ENCODE assay signal across 8 cellular contexts in the genomic region with DNA sequence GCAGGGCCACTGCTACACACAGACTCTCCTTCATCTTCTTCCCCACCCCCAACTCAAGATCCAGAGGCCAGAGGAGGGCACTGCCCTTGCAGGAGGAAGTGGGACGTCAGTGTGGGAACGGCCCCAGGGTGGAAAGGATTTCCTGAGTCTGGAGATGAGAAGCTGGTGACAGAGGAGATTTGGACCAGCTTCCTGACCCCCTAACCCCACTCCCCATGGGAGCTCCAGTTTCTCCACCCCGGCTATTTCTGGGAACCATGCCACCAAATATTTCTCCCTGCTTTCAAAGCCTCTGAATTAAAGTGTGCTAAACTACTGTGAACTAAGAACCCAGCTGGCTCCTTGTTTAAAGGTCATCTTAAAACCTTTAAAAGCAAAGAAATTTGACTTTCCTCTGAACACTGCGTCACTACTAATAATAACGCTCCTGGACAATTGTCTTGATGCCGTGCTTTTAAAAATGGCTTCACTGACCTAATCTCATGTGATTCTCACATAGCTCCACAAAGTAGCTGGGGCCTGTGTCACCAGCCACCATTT. TPM values are rescaled to one million over a fixed set of nuclear protein-coding genes. Genes with fewer than 3 reads are reported as not detected.
DNase-seq lines count a peak whose midpoint lies in the region; ATAC-seq and TF ChIP-seq lines count a peak whose summit lies in the region.

No MANE protein-coding gene starts in this region.

- H3K36me3 ChIP-seq in lower lobe of right lung: no peaks in the 10 kb centered on the region
- H3K36me3 ChIP-seq in thyroid gland: no peaks in the 10 kb centered on the region

- peaks cover 49% of the 10 kb centered on the region for H3K4me1 ChIP-seq in lower lobe of right lung
- H3K4me1 ChIP-seq in thyroid gland: peaks cover 13 to 30% of the 10 kb centered on the region in 2 donors

- intact Hi-C loops in lower lobe of right lung (cut with DNase I) (no loop called here), thyroid gland (cut with DNase I) (no loop called here)

- peak; percentile 50 for TF ChIP-seq EP300 in Ishikawa (IDR thresholded peaks at IDR 0.05; ENCODE audit: borderline replicate concordance)

- TF ChIP-seq RAD21 in Ishikawa (IDR thresholded peaks at IDR 0.05; ENCODE audit: low read depth): no peak

- TF ChIP-seq CTCF in lower lobe of right lung (IDR thresholded peaks at IDR 0.05) (no peak), thyroid gland (IDR thresholded peaks at IDR 0.05) (no peak)

- no peaks in the 10 kb centered on the region for H3K27me3 ChIP-seq in lower lobe of right lung (ENCODE audit: low read depth)
- H3K27me3 ChIP-seq in thyroid gland: no peaks in the 10 kb centered on the region

- WGBS in thyroid gland, 2 donors: 9 to 11% methylated on average over 6 of the region's 6 CpGs

- DNase-seq in dedifferentiated amniotic fluid mesenchymal stem cell (ENCODE audit: extremely low spot score) (peak; percentile 70), lower lobe of right lung (peak; percentile 73), thyroid gland (peak; percentile 53 to 54), AML-193 (lab: John Stamatoyannopoulos, UW) (no peak), GF-D8 (lab: John Stamatoyannopoulos, UW) (no peak), NK-92 (lab: John Stamatoyannopoulos, UW; ENCODE audit: unreplicated experiment) (no peak), DMS53 (lab: John Stamatoyannopoulos, UW) (no peak)

- ATAC-seq in lower lobe of right lung: peak; percentile 75 to 83

- H3K9me3 ChIP-seq in lower lobe of right lung: no peaks in the 10 kb centered on the region
- H3K9me3 ChIP-seq in thyroid gland: no peaks in the 10 kb centered on the region

- TF ChIP-seq POLR2A in thyroid gland (IDR thresholded peaks at IDR 0.05): no peak

- H3K27ac ChIP-seq in lower lobe of right lung (peak overlapping the region; percentile 77), thyroid gland (peak overlapping the region; percentile 61 to 87 (median 81))

- H3K4me3 ChIP-seq in lower lobe of right lung (no peak overlapping the region), thyroid gland (replicated peaks in 1 of 3) (no peak overlapping the region)

TF ChIP-seq in Ishikawa, 13 proteins besides CTCF, POLR2A, EP300 and RAD21:
- TF ChIP-seq YY1 (IDR thresholded peaks at IDR 0.05; ENCODE audit: low read depth): no peak
- peak; percentile 52; the same call in 1 of the 2 replicates for TF ChIP-seq TCF12 (IDR thresholded peaks at IDR 0.05; ENCODE audit: low read depth)
- TF ChIP-seq NFIC (IDR thresholded peaks at IDR 0.05): peak; percentile 61
- TF ChIP-seq CEBPB (IDR thresholded peaks at IDR 0.05): no peak

RNA-seq across cellular contexts. Expression of a gene that starts 46.6 kb away (rescaled TPM):
- total RNA-seq in lower lobe of right lung: 57.9 TPM
- total RNA-seq in thyroid gland: 10 to 100 TPM; 25.7 to 61.6 (median 43.6) TPM

RNA-seq across cellular contexts. Expression of a gene that starts 46.7 kb away (rescaled TPM):
- total RNA-seq in lower lobe of right lung (0.68 TPM), thyroid gland (1 to 10 TPM in 2 of 4 donors, under 1 TPM in 2; 0.83 to 1.2 (median 0.98) TPM)

Comparison
In these comparisons a context has a peak if more than half of its experiments do, and no peak if none do; other contexts are left out.
1. DNase-seq: peak in dedifferentiated amniotic fluid mesenchymal stem cell (single experiment), lower lobe of right lung (single experiment) and thyroid gland (2 of 2); none in AML-193 (0 of 2), GF-D8 (single experiment), NK-92 (single experiment) and DMS53 (single experiment).